ENCODE assay signal across 1 cellular context in genomic region chr1:11920239-11920903, GRCh38.
TF ChIP-seq lines count a peak whose summit lies in the region.

No MANE protein-coding gene starts in this region.

TF ChIP-seq in HEK293, 187 proteins besides CTCF, POLR2A, EP300 and RAD21 (continued from another document):
- TF ChIP-seq ZSCAN18 (tag by site-specific recombination; IDR thresholded peaks at IDR 0.05): no peak
- TF ChIP-seq ZNF423 (tag by site-specific recombination; IDR thresholded peaks at IDR 0.05): no peak
- no peak for TF ChIP-seq REPIN1 (tag by site-specific recombination; IDR thresholded peaks at IDR 0.05; ENCODE audit: low read depth)
- peak; percentile 56; the same call in 1 of the 2 replicates for TF ChIP-seq EGR2 (tag by site-specific recombination; IDR thresholded peaks at IDR 0.05; ENCODE audit: low read depth)
